Comparison of ENCODE assay signal across 8 cellular contexts in the genomic region with DNA sequence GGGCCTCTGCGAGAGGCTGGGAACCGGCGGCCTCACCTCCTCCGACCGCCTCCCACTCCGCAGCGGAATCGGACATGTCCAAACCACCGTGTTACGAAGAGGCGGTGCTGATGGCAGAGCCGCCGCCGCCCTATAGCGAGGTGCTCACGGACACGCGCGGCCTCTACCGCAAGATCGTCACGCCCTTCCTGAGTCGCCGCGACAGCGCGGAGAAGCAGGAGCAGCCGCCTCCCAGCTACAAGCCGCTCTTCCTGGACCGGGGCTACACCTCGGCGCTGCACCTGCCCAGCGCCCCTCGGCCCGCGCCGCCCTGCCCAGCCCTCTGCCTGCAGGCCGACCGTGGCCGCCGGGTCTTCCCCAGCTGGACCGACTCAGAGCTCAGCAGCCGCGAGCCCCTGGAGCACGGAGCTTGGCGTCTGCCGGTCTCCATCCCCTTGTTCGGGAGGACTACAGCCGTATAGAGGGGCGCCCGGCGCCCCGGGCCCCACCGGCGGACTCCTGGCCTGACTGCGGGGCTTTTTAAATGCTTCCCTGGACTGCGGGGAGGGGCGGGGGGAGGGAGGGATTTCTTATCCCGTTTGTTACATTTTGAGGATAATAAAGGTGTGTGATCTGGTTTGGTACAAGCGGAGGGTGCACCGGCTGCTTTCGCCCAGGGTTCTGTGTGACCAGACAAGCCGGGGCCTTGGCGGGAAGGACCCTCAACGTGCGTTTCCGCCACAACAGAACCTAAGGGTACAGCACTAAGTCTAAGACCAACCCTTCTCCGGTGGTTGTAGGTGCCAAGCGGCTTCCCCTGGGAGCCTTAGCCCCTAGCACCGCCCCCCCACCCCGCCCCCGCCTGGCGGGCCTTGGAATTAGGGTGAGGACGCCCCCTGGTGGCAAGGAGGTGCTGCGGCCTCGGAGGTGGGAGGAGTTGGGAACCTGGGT. TPM values are rescaled to one million over a fixed set of nuclear protein-coding genes. Genes with fewer than 3 reads are reported as not detected.
DNase-seq lines count a peak whose midpoint lies in the region; ATAC-seq and TF ChIP-seq lines count a peak whose summit lies in the region.

No MANE protein-coding gene starts in this region.

- H2BK15ac ChIP-seq in mesendoderm (replicated peaks; ENCODE audit: low read depth) = no peak overlapping the region

- peak; percentile 15 for ATAC-seq in GM19351 (IDR thresholded peaks at IDR 0.05; ENCODE audit: unreplicated experiment)
- peak; percentile 39 for ATAC-seq in effector memory CD8-positive, alpha-beta T cell (replicated peaks)

- H3K79me2 ChIP-seq in mesendoderm (ENCODE audit: control insufficient read depth, insufficient read depth, low read length) = no peaks in the 10 kb centered on the region

- peak overlapping the region; percentile 84 for H3K27ac ChIP-seq in C4-2B
- H3K27ac ChIP-seq in HL-60 (replicated peaks) = peak overlapping the region; percentile 80
- H3K27ac ChIP-seq in mesendoderm (ENCODE audit: low read depth, low read length) = peak overlapping the region; percentile 66

- H4K5ac ChIP-seq in mesendoderm (ENCODE audit: low read length) = no peak overlapping the region

- H3K4ac ChIP-seq in mesendoderm (ENCODE audit: low read depth, low read length) = no peak overlapping the region

- H3K4me3 ChIP-seq in HL-60 (replicated peaks; ENCODE audit: insufficient read depth, low read length) (peak overlapping the region; percentile 75), mesendoderm (ENCODE audit: low read length) (no peak overlapping the region)

- peak overlapping the region; percentile 84 for H3K56ac ChIP-seq in mesendoderm (ENCODE audit: low read length)

- H3K4me1 Mint-ChIP-seq in effector memory CD8-positive, alpha-beta T cell (ENCODE audit: low read depth in 2 of 2) = peaks cover 16 to 17% of the 10 kb centered on the region in 2 donors

- peaks cover 15% of the 10 kb centered on the region for H3K36me3 ChIP-seq in mesendoderm (ENCODE audit: control insufficient read depth, insufficient read depth, low read length)

- no peak overlapping the region for H4K8ac ChIP-seq in mesendoderm (ENCODE audit: low read depth, low read length)

- no peak overlapping the region for H3K23ac ChIP-seq in mesendoderm (ENCODE audit: low read length)

- H3K9me3 Mint-ChIP-seq in effector memory CD8-positive, alpha-beta T cell = no peaks in the 10 kb centered on the region

- H3K18ac ChIP-seq in mesendoderm (ENCODE audit: low read length) = peak overlapping the region; percentile 23

- DNase-seq in HL-60 (ENCODE audit: low read depth in 1 of 2, low spot score in 1 of 2) (peak; percentile 80 to 94), NK-92 (lab: John Stamatoyannopoulos, UW; ENCODE audit: unreplicated experiment) (peak; percentile 34), mesendoderm (peak; percentile 94)
- DNase-seq in activated CD8-positive, alpha-beta memory T cell treated with anti-CD3 and anti-CD28 coated beads for 24 hours = peak; percentile 99
- peak; percentile 88 to 90 (median 89) for DNase-seq in effector memory CD8-positive, alpha-beta T cell
- DNase-seq in stimulated activated CD8-positive, alpha-beta memory T cell treated with anti-CD3 and anti-CD28 coated beads, Interleukin-15, amount 100 ng/mL, for 1 hour (ENCODE audit: low read depth) = peak; percentile 98

- WGBS in mesendoderm (ENCODE audit: extremely low coverage, insufficient coverage, low lambda C conversion rate) = no CpG with 5 or more reads among the region's 76 CpGs

- H3K27me3 Mint-ChIP-seq in effector memory CD8-positive, alpha-beta T cell = no peaks in the 10 kb centered on the region

- H3K4me2 ChIP-seq in mesendoderm (ENCODE audit: low read length) = peak overlapping the region; percentile 70

- H3K79me1 ChIP-seq in mesendoderm (ENCODE audit: low read length) = no peaks in the 10 kb centered on the region

- H3K27ac Mint-ChIP-seq in effector memory CD8-positive, alpha-beta T cell = peak overlapping the region; percentile 86 to 92

- H2AK5ac ChIP-seq in mesendoderm (ENCODE audit: low read length) = no peak overlapping the region

- H3K36me3 Mint-ChIP-seq in effector memory CD8-positive, alpha-beta T cell (ENCODE audit: insufficient read depth) = peaks cover 61% of the 10 kb centered on the region

- peak overlapping the region; percentile 83 for H3K4me3 Mint-ChIP-seq in effector memory CD8-positive, alpha-beta T cell

- no peak overlapping the region for H2BK5ac ChIP-seq in mesendoderm (ENCODE audit: low read length)

- H3K27me3 ChIP-seq in HL-60 (ENCODE audit: insufficient read depth, poor library complexity, severe bottlenecking) (no peaks in the 10 kb centered on the region), mesendoderm (ENCODE audit: insufficient read depth, low read length, poor library complexity) (no peaks in the 10 kb centered on the region)

- TF ChIP-seq CTCF in C4-2B (conservative IDR thresholded peaks at IDR 0.05) (peak; percentile 92), HL-60 (IDR thresholded peaks at IDR 0.05; ENCODE audit: insufficient read depth, low read length) (peak; percentile 85)

- no peak overlapping the region for H2BK120ac ChIP-seq in mesendoderm (ENCODE audit: low read depth, low read length)

- H3K9ac ChIP-seq in mesendoderm (ENCODE audit: low read length) = peak overlapping the region; percentile 63

- no peaks in the 10 kb centered on the region for H3K4me1 ChIP-seq in mesendoderm (ENCODE audit: control insufficient read depth, low read depth, low read length)

RNA-seq across cellular contexts. Expression of a gene that starts 9.3 kb away (rescaled TPM):
- 2.6 TPM for polyA plus RNA-seq in mesendoderm (2013, experiment 1 of 2)
- polyA plus RNA-seq in mesendoderm (2013, experiment 2 of 2) = 2.9 TPM

RNA-seq across cellular contexts. Expression of a gene that starts 17.5 kb away (rescaled TPM):
- 305 TPM for polyA plus RNA-seq in mesendoderm (2013, experiment 1 of 2)
- 309 TPM for polyA plus RNA-seq in mesendoderm (2013, experiment 2 of 2)

RNA-seq across cellular contexts. Expression of a gene that starts 29.4 kb away (rescaled TPM):
- 20.9 TPM for polyA plus RNA-seq in mesendoderm (2013, experiment 1 of 2)
- polyA plus RNA-seq in mesendoderm (2013, experiment 2 of 2) = 21.1 TPM

RNA-seq across cellular contexts. Expression of a gene that starts 41.5 kb away (rescaled TPM):
- 117 TPM for polyA plus RNA-seq in mesendoderm (2013, experiment 1 of 2)
- 119 TPM for polyA plus RNA-seq in mesendoderm (2013, experiment 2 of 2)

RNA-seq across cellular contexts. Expression of a gene that starts 46.6 kb away (rescaled TPM):
- polyA plus RNA-seq in mesendoderm (2013, experiment 1 of 2) = 0.24 TPM
- 0.25 TPM for polyA plus RNA-seq in mesendoderm (2013, experiment 2 of 2)

Comparison
In these comparisons a context has a peak if more than half of its experiments do, and no peak if none do; other contexts are left out.
1. DNase-seq: peak in every context shown above with its lines; median percentile 99 in activated CD8-positive, alpha-beta memory T cell treated with anti-CD3 and anti-CD28 coated beads for 24 hours; 98 in stimulated activated CD8-positive, alpha-beta memory T cell treated with anti-CD3 and anti-CD28 coated beads, Interleukin-15, amount 100 ng/mL, for 1 hour; 94 in mesendoderm; 89 in effector memory CD8-positive, alpha-beta T cell; 87 in HL-60; 34 in NK-92.